In genomic region chr14:96567289-96567899, GRCh38 we compare ENCODE assay signal across 8 cellular contexts.
DNase-seq lines count a peak whose midpoint lies in the region; ATAC-seq, FAIRE-seq and TF ChIP-seq lines count a peak whose summit lies in the region.

No MANE protein-coding gene starts in this region.

- no peaks in the 10 kb centered on the region for H4K20me1 ChIP-seq in GM23248 (ENCODE audit: insufficient read depth)

- intact Hi-C loops in naive thymus-derived CD4-positive, alpha-beta T cell (cut with micrococcal nuclease) = loop anchor here (1.0 to 10.0 kb wide), 2 partner anchors 174 to 287 kb away; no protein-coding TSS in a partner anchor
- intact Hi-C loops in aorta (cut with DNase I) = loop anchor here in 1 of 2 donors (5.0 kb wide), 1 partner anchor 175 kb away; no protein-coding TSS in a partner anchor

- in situ Hi-C loops in GM23248 (cut with MboI) = no loop called here

- FAIRE-seq in D721Med (lab: Jason Lieb, UNC) = peak; percentile 32

- TF ChIP-seq CTCF in D721Med (IDR thresholded peaks at IDR 0.05; ENCODE audit: insufficient read depth, missing control alignments) = peak; percentile 58

- H2AFZ ChIP-seq in GM23248 = no peak overlapping the region

- H3K9ac ChIP-seq in GM23248 = no peak overlapping the region

- 0 out of 2 replicates have a peak, but pooled peaks cover 5% of the 10 kb centered on the region for H3K4me1 ChIP-seq in GM23248 (ENCODE audit: insufficient read depth)
- no peaks in the 10 kb centered on the region for H3K4me1 ChIP-seq in naive thymus-derived CD4-positive, alpha-beta T cell (ENCODE audit: control insufficient read depth in 2 of 2, insufficient read depth in 2 of 2, low read length in 2 of 2)
- H3K4me1 ChIP-seq in aorta (ENCODE audit: control insufficient read depth in 1 of 2, insufficient read depth in 2 of 2, low read length in 2 of 2) = no peaks in the 10 kb centered on the region

- POLR2A ChIA-PET in naive thymus-derived CD4-positive, alpha-beta T cell (lab: Charles Lee) = interaction anchor here (0.8 to 1.0 kb wide), 2 partner anchors 41 to 164 kb away, joined by 3 to 4 read pairs; no protein-coding TSS in a partner anchor

- whole genome bisulfite sequencing in GM23248 (ENCODE audit: low coverage in 1 of 2, low lambda C conversion rate in 2 of 2, missing lambda C conversion rate in 2 of 2), 2 experiments = 73 to 76% methylated on average over 3 of the region's 3 CpGs
- 59 to 66% methylated on average over 3 of the region's 3 CpGs for WGBS in aorta, 2 donors

- no peak overlapping the region for H3K4me2 ChIP-seq in GM23248 (ENCODE audit: unreplicated experiment)

- no peaks in the 10 kb centered on the region for H3K9me3 Mint-ChIP-seq in naive thymus-derived CD4-positive, alpha-beta T cell

- no peaks in the 10 kb centered on the region for H3K9me2 ChIP-seq in GM23248 (ENCODE audit: insufficient read depth)

- DNase-seq in D721Med (ENCODE audit: insufficient read length, low spot score) (no peak), GM23248 (peak; percentile 62), NCI-H446 treated with DMSO at 0.1 percent for 48 hours (lab: John Stamatoyannopoulos, UW) (peak; percentile 59), dedifferentiated amniotic fluid mesenchymal stem cell (ENCODE audit: extremely low spot score) (peak; percentile 20), aorta (no peak), NCI-H187 treated with DMSO at 0.1 percent for 48 hours (lab: John Stamatoyannopoulos, UW) (no peak), MG63 (no peak)
- DNase-seq in naive thymus-derived CD4-positive, alpha-beta T cell = peak in 5 of 9 donors; percentile 16 to 30 (median 25)

- CTCF ChIA-PET in naive thymus-derived CD4-positive, alpha-beta T cell (lab: Charles Lee) = interaction anchor here (0.6 to 1.4 kb wide), 4 partner anchors 9 to 274 kb away, joined by 3 to 4 read pairs (median 4); no protein-coding TSS in a partner anchor

- H3K9me3 ChIP-seq in GM23248 (ENCODE audit: low read depth) (no peaks in the 10 kb centered on the region), aorta (ENCODE audit: control insufficient read depth, low read length) (no peaks in the 10 kb centered on the region), MG63 (no peaks in the 10 kb centered on the region)
- H3K9me3 ChIP-seq in naive thymus-derived CD4-positive, alpha-beta T cell (ENCODE audit: control insufficient read depth in 2 of 3, low read length in 3 of 3) = no peaks in the 10 kb centered on the region

- H3K27me3 ChIP-seq in GM23248 (replicated peaks; ENCODE audit: insufficient read depth) = no peaks in the 10 kb centered on the region
- no peaks in the 10 kb centered on the region for H3K27me3 ChIP-seq in naive thymus-derived CD4-positive, alpha-beta T cell (ENCODE audit: control insufficient read depth in 2 of 2, insufficient read depth in 2 of 2, low read length in 2 of 2)
- H3K27me3 ChIP-seq in aorta (ENCODE audit: control insufficient read depth in 1 of 2, insufficient read depth in 2 of 2, low read length in 1 of 2) = no peaks in the 10 kb centered on the region
- no peaks in the 10 kb centered on the region for H3K27me3 ChIP-seq in MG63

- H3K36me3 Mint-ChIP-seq in naive thymus-derived CD4-positive, alpha-beta T cell = peaks cover 0 to 36% (median 13%) of the 10 kb centered on the region in 5 donors

- H3K4me3 ChIP-seq in GM23248 (no peak overlapping the region), aorta (ENCODE audit: low read length in 2 of 2) (no peak overlapping the region), MG63 (no peak overlapping the region)
- H3K4me3 ChIP-seq in naive thymus-derived CD4-positive, alpha-beta T cell (ENCODE audit: low read length) = no peak overlapping the region

- H3K36me3 ChIP-seq in GM23248 (ENCODE audit: low read depth) (peaks cover 36% of the 10 kb centered on the region), aorta (ENCODE audit: control insufficient read depth in 1 of 2, insufficient read depth in 2 of 2, low read length in 1 of 2) (no peaks in the 10 kb centered on the region), MG63 (peaks cover 15% of the 10 kb centered on the region)
- peaks cover 0 to 15% (median 6%) of the 10 kb centered on the region in 3 experiments for H3K36me3 ChIP-seq in naive thymus-derived CD4-positive, alpha-beta T cell (ENCODE audit: control insufficient read depth in 2 of 3, insufficient read depth in 3 of 3, low read length in 3 of 3)

- peak; percentile 52 for ATAC-seq in naive thymus-derived CD4-positive, alpha-beta T cell
- no peak for ATAC-seq in aorta (ENCODE audit: low FRiP score)

- no peaks in the 10 kb centered on the region for H3K79me2 ChIP-seq in GM23248 (ENCODE audit: insufficient read depth)

- H3F3A ChIP-seq in GM23248 (ENCODE audit: insufficient read depth) = peaks cover 26% of the 10 kb centered on the region; the same call in 1 of the 2 replicates

- peaks cover 0 to 10% (median 5%) of the 10 kb centered on the region in 7 donors for H3K4me1 Mint-ChIP-seq in naive thymus-derived CD4-positive, alpha-beta T cell

- H3K27ac Mint-ChIP-seq in naive thymus-derived CD4-positive, alpha-beta T cell = peak overlapping the region in 1 of 9 donors; percentile 29

- no peaks in the 10 kb centered on the region for H3K27me3 Mint-ChIP-seq in naive thymus-derived CD4-positive, alpha-beta T cell

- H3K27ac ChIP-seq in GM23248 = no peak overlapping the region
- no peak overlapping the region for H3K27ac ChIP-seq in naive thymus-derived CD4-positive, alpha-beta T cell (ENCODE audit: low read depth, low read length)
- no peak overlapping the region for H3K27ac ChIP-seq in aorta (ENCODE audit: low read depth in 1 of 2, low read length in 2 of 2)

- no peak overlapping the region for H3K4me3 Mint-ChIP-seq in naive thymus-derived CD4-positive, alpha-beta T cell

Comparison
In these comparisons a context has a peak if more than half of its experiments do, and no peak if none do; other contexts are left out.
1. DNase-seq: peak in GM23248 (single experiment), NCI-H446 treated with DMSO at 0.1 percent for 48 hours (single experiment), dedifferentiated amniotic fluid mesenchymal stem cell (single experiment) and naive thymus-derived CD4-positive, alpha-beta T cell (5 of 9); none in D721Med (single experiment), aorta (0 of 2), NCI-H187 treated with DMSO at 0.1 percent for 48 hours (single experiment) and MG63 (single experiment).